16 cellular contexts compared by ENCODE assay signal in the genomic region with DNA sequence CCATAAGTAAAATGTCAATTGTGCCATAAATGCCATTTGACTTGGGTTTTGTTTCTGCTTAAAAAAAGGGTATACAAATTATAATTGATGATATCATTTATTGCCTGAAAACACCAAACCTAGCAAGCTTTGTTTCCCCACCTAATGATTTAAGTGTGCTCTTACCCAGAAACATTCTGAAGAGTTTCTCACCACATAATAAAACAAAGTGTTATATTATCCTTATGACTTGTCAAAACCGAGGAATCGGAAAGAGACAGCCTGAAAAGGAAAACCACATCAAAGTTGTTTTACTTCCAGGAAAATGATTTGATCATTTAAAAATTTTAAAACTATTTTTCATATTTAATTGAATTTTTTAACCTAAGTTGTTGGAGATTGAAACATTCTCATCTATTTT.
DNase-seq lines count a peak whose midpoint lies in the region; TF ChIP-seq lines count a peak whose summit lies in the region.
"Had no signal": no experiment of that assay in that cellular context is flagged by ENCODE, and none has a peak within 500 bp of the region (broad histone marks: within the 10 kb centered on the region; RNA-seq: fewer than 3 reads in every experiment).

No MANE protein-coding gene starts in this region.

- no peak overlapping the region for H2BK120ac ChIP-seq in mesenchymal stem cell (ENCODE audit: low read depth, low read length)

- H2BK15ac ChIP-seq in mesenchymal stem cell (ENCODE audit: low read depth, poor library complexity, severe bottlenecking): no peak overlapping the region

- H3K4ac ChIP-seq in mesenchymal stem cell (ENCODE audit: low read depth in 1 of 2, low read length in 2 of 2): no peak overlapping the region

- no peak overlapping the region for H4K91ac ChIP-seq in mesenchymal stem cell (ENCODE audit: low read length)

- no peak overlapping the region for H4K8ac ChIP-seq in mesenchymal stem cell (ENCODE audit: low read length)

- no peak overlapping the region for H2AK5ac ChIP-seq in mesenchymal stem cell (ENCODE audit: low read length, severe bottlenecking)

- no peaks in the 10 kb centered on the region for H3K9me3 Mint-ChIP-seq in activated T-cell treated with anti-CD3 and anti-CD28 coated beads, Interleukin-2, amount 50 U/mL, for 24 hours
- no peaks in the 10 kb centered on the region for H3K9me3 Mint-ChIP-seq in neural progenitor cell
- H3K9me3 Mint-ChIP-seq: HFFc6 had no signal

- H3K36me3 ChIP-seq in mesenchymal stem cell (ENCODE audit: control insufficient read depth in 1 of 2, insufficient read depth in 2 of 2, low read depth in 1 of 2, low read length in 2 of 2): no peaks in the 10 kb centered on the region
- H3K36me3 ChIP-seq in neural progenitor cell: no peaks in the 10 kb centered on the region
- H3K36me3 ChIP-seq: prostate gland, uterus had no signal

- peaks cover 27% of the 10 kb centered on the region for H3K4me1 Mint-ChIP-seq in activated T-cell treated with anti-CD3 and anti-CD28 coated beads, Interleukin-2, amount 50 U/mL, for 24 hours (ENCODE audit: low read depth)
- peaks cover 8% of the 10 kb centered on the region for H3K4me1 Mint-ChIP-seq in neural progenitor cell

- no peak overlapping the region for H2BK5ac ChIP-seq in mesenchymal stem cell (ENCODE audit: low read depth, low read length, poor library complexity, severe bottlenecking)

- no peaks in the 10 kb centered on the region for H3K9me3 ChIP-seq in mesenchymal stem cell (ENCODE audit: control insufficient read depth, low read length)
- H3K9me3 ChIP-seq in neural progenitor cell (ENCODE audit: low read depth): no peaks in the 10 kb centered on the region
- H3K9me3 ChIP-seq: prostate gland, uterus had no signal

- no peaks in the 10 kb centered on the region for H3K79me2 ChIP-seq in neural progenitor cell (ENCODE audit: low read depth)

- DNase-seq in activated T-cell treated with anti-CD3 and anti-CD28 coated beads, Interleukin-2, amount 50 U/mL, for 24 hours: no peak
- DNase-seq in activated T-cell treated with anti-CD3 and anti-CD28 coated beads, Interleukin-2, amount 50 U/mL, for 48 hours: no peak
- DNase-seq in HL-60 (ENCODE audit: low read depth in 1 of 2, low spot score in 1 of 2) (no peak), SW480 (ENCODE audit: low spot score) (peak; percentile 47), mesenchymal stem cell (peak; percentile 3), iPS-NIHi7 (ENCODE audit: extremely low spot score) (no peak), neural progenitor cell (ENCODE audit: low spot score) (no peak), DMS53 (lab: John Stamatoyannopoulos, UW) (no peak)
- DNase-seq: anterior cingulate cortex; naive thymus-derived CD4-positive, alpha-beta T cell; uterus had no signal

- no peaks in the 10 kb centered on the region for H3F3A ChIP-seq in neural progenitor cell (ENCODE audit: low read depth)

- H3K4me1 ChIP-seq in mesenchymal stem cell (ENCODE audit: control insufficient read depth, insufficient read depth, low read depth, low read length) (no peaks in the 10 kb centered on the region), neural progenitor cell (no peaks in the 10 kb centered on the region)
- H3K4me1 ChIP-seq: prostate gland, uterus had no signal

- peak overlapping the region; percentile 57 for H3K27ac Mint-ChIP-seq in activated T-cell treated with anti-CD3 and anti-CD28 coated beads, Interleukin-2, amount 50 U/mL, for 24 hours
- no peak overlapping the region for H3K27ac Mint-ChIP-seq in neural progenitor cell
- H3K27ac Mint-ChIP-seq: IgD-negative memory B cell had no signal

- no peak overlapping the region for H2BK12ac ChIP-seq in mesenchymal stem cell (ENCODE audit: low read length in 2 of 2)

- no CpG with 5 or more reads among the region's 2 CpGs for WGBS in mesenchymal stem cell

- no peak overlapping the region for H3K4me3 Mint-ChIP-seq in activated T-cell treated with anti-CD3 and anti-CD28 coated beads, Interleukin-2, amount 50 U/mL, for 24 hours
- no peak overlapping the region for H3K4me3 Mint-ChIP-seq in neural progenitor cell
- H3K4me3 Mint-ChIP-seq: HFFc6, IgD-negative memory B cell had no signal

- H3K27me3 Mint-ChIP-seq in activated T-cell treated with anti-CD3 and anti-CD28 coated beads, Interleukin-2, amount 50 U/mL, for 24 hours: no peaks in the 10 kb centered on the region
- H3K27me3 Mint-ChIP-seq in neural progenitor cell (ENCODE audit: insufficient read depth, low read depth): no peaks in the 10 kb centered on the region
- H3K27me3 Mint-ChIP-seq: IgD-negative memory B cell; naive thymus-derived CD4-positive, alpha-beta T cell had no signal

- no peak overlapping the region for H3K4me3 ChIP-seq in HL-60 (replicated peaks; ENCODE audit: insufficient read depth, low read length)
- H3K4me3 ChIP-seq in mesenchymal stem cell (ENCODE audit: insufficient read depth in 1 of 2, low read depth in 1 of 2, low read length in 2 of 2): no peak overlapping the region
- H3K4me3 ChIP-seq in neural progenitor cell: no peak overlapping the region
- H3K4me3 ChIP-seq: prostate gland, SK-N-MC, uterus had no signal

- no peaks in the 10 kb centered on the region for H4K20me1 ChIP-seq in neural progenitor cell (ENCODE audit: low read depth)

- H3K4me2 ChIP-seq in mesenchymal stem cell (ENCODE audit: low read length, poor library complexity, severe bottlenecking) (no peak overlapping the region), neural progenitor cell (no peak overlapping the region)

- no peak overlapping the region for H3K18ac ChIP-seq in mesenchymal stem cell (ENCODE audit: low read depth in 1 of 2, low read length in 2 of 2)

- H3K36me3 Mint-ChIP-seq in activated T-cell treated with anti-CD3 and anti-CD28 coated beads, Interleukin-2, amount 50 U/mL, for 24 hours (ENCODE audit: low read depth): no peaks in the 10 kb centered on the region
- no peaks in the 10 kb centered on the region for H3K36me3 Mint-ChIP-seq in neural progenitor cell
- H3K36me3 Mint-ChIP-seq: IgD-negative memory B cell had no signal

- peak overlapping the region; percentile 88 for H3K27ac ChIP-seq in HL-60 (replicated peaks)
- no peak overlapping the region for H3K27ac ChIP-seq in mesenchymal stem cell (ENCODE audit: low read length, poor library complexity, severe bottlenecking)
- H3K27ac ChIP-seq in neural progenitor cell: no peak overlapping the region
- H3K27ac ChIP-seq: prostate gland, SK-N-MC, uterus, VCaP had no signal

- no peak overlapping the region for H3K14ac ChIP-seq in mesenchymal stem cell (ENCODE audit: low read length in 2 of 2)

- H2AFZ ChIP-seq in mesenchymal stem cell (ENCODE audit: low read depth, low read length) (no peak overlapping the region), neural progenitor cell (replicated peaks) (no peak overlapping the region)

- TF ChIP-seq CTCF in HL-60 (IDR thresholded peaks at IDR 0.05; ENCODE audit: insufficient read depth, low read length): no peak
- no peak for TF ChIP-seq CTCF in neural progenitor cell (IDR thresholded peaks at IDR 0.05)

- no peak overlapping the region for H3K9ac ChIP-seq in mesenchymal stem cell (ENCODE audit: low read length)
- no peak overlapping the region for H3K9ac ChIP-seq in neural progenitor cell

- H3K23ac ChIP-seq in mesenchymal stem cell (ENCODE audit: low read length in 2 of 2): no peak overlapping the region

- H3K79me1 ChIP-seq in mesenchymal stem cell (replicated peaks; ENCODE audit: low read length, poor library complexity, severe bottlenecking): no peaks in the 10 kb centered on the region

- H3K27me3 ChIP-seq in HL-60 (ENCODE audit: insufficient read depth, poor library complexity, severe bottlenecking) (no peaks in the 10 kb centered on the region), mesenchymal stem cell (ENCODE audit: control insufficient read depth in 1 of 2, insufficient read depth in 1 of 2, low read length in 2 of 2) (no peaks in the 10 kb centered on the region), neural progenitor cell (no peaks in the 10 kb centered on the region)
- H3K27me3 ChIP-seq: uterus had no signal

Comparison
In these comparisons a context has a peak if more than half of its experiments do, and no peak if none do; other contexts are left out.
1. DNase-seq: peak in SW480 (single experiment) and mesenchymal stem cell (single experiment); none in activated T-cell treated with anti-CD3 and anti-CD28 coated beads, Interleukin-2, amount 50 U/mL, for 24 hours (single experiment), activated T-cell treated with anti-CD3 and anti-CD28 coated beads, Interleukin-2, amount 50 U/mL, for 48 hours (0 of 2), HL-60 (0 of 2), iPS-NIHi7 (single experiment), neural progenitor cell (single experiment) and DMS53 (single experiment).